8 cellular contexts compared by ENCODE assay signal in genomic region chr22:17369553-17370035, GRCh38. TPM values are rescaled to one million over a fixed set of nuclear protein-coding genes. Genes with fewer than 3 reads are reported as not detected.
DNase-seq lines count a peak whose midpoint lies in the region; ATAC-seq and TF ChIP-seq lines count a peak whose summit lies in the region.

No MANE protein-coding gene starts in this region.

- in situ Hi-C loops in KBM-7 (cut with MboI; ENCODE audit: low pct_unique_long_range_greater_than_20kb, low sequenced_read_pairs): no loop called here

- H3K27me3 Mint-ChIP-seq in stimulated activated memory B cell treated with anti-CD40 and anti-IgM and Interleukin-4, amounts not matched to agents 10 μg/mL and 1 μg/mL and 100 μg/mL, for 72 hours: peaks cover 63% of the 10 kb centered on the region

- DNase-seq in DMS114 treated with DMSO at 0.1 percent for 48 hours (lab: John Stamatoyannopoulos, UW; ENCODE audit: unreplicated experiment) (peak; percentile 8), KBM-7 (peak; percentile 25), ascending aorta (ENCODE audit: low spot score in 2 of 2) (no peak), left lobe of liver (ENCODE audit: low spot score) (peak; percentile 71), GDM1 (lab: John Stamatoyannopoulos, UW) (no peak), NCI-H774 (lab: John Stamatoyannopoulos, UW) (no peak)

- H3K4me1 ChIP-seq in ascending aorta: peaks cover 3 to 12% of the 10 kb centered on the region in 2 donors

- peaks cover 33% of the 10 kb centered on the region for H3K4me1 Mint-ChIP-seq in stimulated activated memory B cell treated with anti-CD40 and anti-IgM and Interleukin-4, amounts not matched to agents 10 μg/mL and 1 μg/mL and 100 μg/mL, for 72 hours

- H3K36me3 ChIP-seq in ascending aorta: no peaks in the 10 kb centered on the region

- H3K9me3 ChIP-seq in ascending aorta: no peaks in the 10 kb centered on the region

- no peak overlapping the region for H3K27ac ChIP-seq in ascending aorta

- H3K4me3 Mint-ChIP-seq in stimulated activated memory B cell treated with anti-CD40 and anti-IgM and Interleukin-4, amounts not matched to agents 10 μg/mL and 1 μg/mL and 100 μg/mL, for 72 hours: peak overlapping the region; percentile 50

- ATAC-seq in left lobe of liver (peak; percentile 45), esophagus mucosa (no peak)
- peak; percentile 65 for ATAC-seq in stimulated activated memory B cell treated with anti-CD40 and anti-IgM and Interleukin-4, amounts not matched to agents 10 μg/mL and 1 μg/mL and 100 μg/mL, for 72 hours

- H3K4me3 ChIP-seq in ascending aorta: peak overlapping the region; percentile 57 to 62

- no peaks in the 10 kb centered on the region for H3K36me3 Mint-ChIP-seq in stimulated activated memory B cell treated with anti-CD40 and anti-IgM and Interleukin-4, amounts not matched to agents 10 μg/mL and 1 μg/mL and 100 μg/mL, for 72 hours

- H3K27ac Mint-ChIP-seq in stimulated activated memory B cell treated with anti-CD40 and anti-IgM and Interleukin-4, amounts not matched to agents 10 μg/mL and 1 μg/mL and 100 μg/mL, for 72 hours: no peak overlapping the region

- TF ChIP-seq CTCF in ascending aorta (IDR thresholded peaks at IDR 0.05): no peak

- H3K27me3 ChIP-seq in ascending aorta: peaks cover 12% of the 10 kb centered on the region

- no peaks in the 10 kb centered on the region for H3K9me3 Mint-ChIP-seq in stimulated activated memory B cell treated with anti-CD40 and anti-IgM and Interleukin-4, amounts not matched to agents 10 μg/mL and 1 μg/mL and 100 μg/mL, for 72 hours

- intact Hi-C loops in ascending aorta (cut with DNase I): no loop called here

RNA-seq across cellular contexts. Expression of gene CECR2, which starts 0.3 kb away (rescaled TPM):
- 1.4 TPM for total RNA-seq in ascending aorta
- 12.0 TPM for total RNA-seq in left lobe of liver
- 0.40 TPM for total RNA-seq in esophagus mucosa

Comparison
In these comparisons a context has a peak if more than half of its experiments do, and no peak if none do; other contexts are left out.
1. DNase-seq: peak in DMS114 treated with DMSO at 0.1 percent for 48 hours (single experiment), KBM-7 (single experiment) and left lobe of liver (single experiment); none in ascending aorta (0 of 2), GDM1 (single experiment) and NCI-H774 (single experiment).